In genomic region chr12:52293926-52294325, GRCh38 we compare ENCODE assay signal across 33 cellular contexts. TPM values are rescaled to one million over a fixed set of nuclear protein-coding genes. Genes with fewer than 3 reads are reported as not detected.
"Had no signal": no experiment of that assay in that cellular context is flagged by ENCODE, and none has a peak within 500 bp of the region (broad histone marks: within the 10 kb centered on the region; RNA-seq: fewer than 3 reads in every experiment).

No MANE protein-coding gene starts in this region.

- H3K9me3 Mint-ChIP-seq: activated CD4-positive, alpha-beta T cell treated with anti-CD3 and anti-CD28 coated beads, Interleukin-2, amount 10 ng/mL, durations not matched to agents 7 days and 5 days; activated naive CD8-positive, alpha-beta T cell treated with anti-CD3 and anti-CD28 coated beads, Interleukin-2, amount 50 U/mL, for 24 hours; activated T-cell treated with anti-CD3 and anti-CD28 coated beads, Interleukin-2, amount 50 U/mL, for 24 hours; activated T-helper 2 cell treated with anti-CD3 and anti-CD28 coated beads, Interferon-gamma antibody, Interleukin-2, Interleukin-4, amounts not matched to agents 10 μg/mL and 5 μg/mL and 100 μg/mL, durations not matched to agents 14 hours and 24 hours and 36 hours; T-helper 1 cell treated with Interleukin-12 subunit alpha and Interleukin-12 subunit beta and Interleukin-4 antibody, amounts not matched to agents 30 μg/mL and 1 μg/mL, for 36 hours; T-helper 2 cell treated with Interferon-gamma antibody and Interleukin-4, amounts not matched to agents 5 μg/mL and 100 μg/mL, for 36 hours; WTC11 had no signal

- H3K27ac ChIP-seq: SJSA1 had no signal

- H3K9ac ChIP-seq: SK-N-SH had no signal

- H3K9me3 ChIP-seq: SJSA1, SK-N-SH had no signal

- H3K4me1 Mint-ChIP-seq: activated CD4-positive, alpha-beta T cell treated with anti-CD3 and anti-CD28 coated beads for 36 hours; activated naive CD8-positive, alpha-beta T cell treated with anti-CD3 and anti-CD28 coated beads, Interleukin-2, amount 50 U/mL, for 24 hours; WTC11 had no signal

- DNase-seq: activated CD4-positive, alpha-beta T cell treated with anti-CD3 and anti-CD28 coated beads for 36 hours; activated CD4-positive, alpha-beta T cell treated with anti-CD3 and anti-CD28 coated beads, Interleukin-2, amount 10 ng/mL, durations not matched to agents 7 days and 5 days; activated CD4-positive, alpha-beta T cell treated with anti-CD3 and anti-CD28 coated beads, Interleukin-2, amount 50 U/mL, for 48 hours; activated CD8-positive, alpha-beta T cell treated with anti-CD3 and anti-CD28 coated beads, Interleukin-2, amount 10 ng/mL, durations not matched to agents 7 days and 5 days; activated gamma-delta T cell; activated naive CD4-positive, alpha-beta T cell treated with Interleukin-2 at 50 U/mL for 16 hours; activated naive CD8-positive, alpha-beta T cell treated with anti-CD3 and anti-CD28 coated beads, Interleukin-2, amount 50 U/mL, for 24 hours; activated T-cell treated with anti-CD3 and anti-CD28 coated beads, Interleukin-2, amount 50 U/mL, for 24 hours; anterior cingulate cortex; central memory CD4-positive, alpha-beta T cell; Karpas-422; KBM-7; NCI-H1048; NCI-H1105 treated with DMSO at 0.1 percent for 48 hours; NCI-H1436; NCI-H1694; NCI-H1930; NCI-H2081 treated with DMSO at 0.1 percent for 48 hours; NCI-H345; NCI-H524 treated with DMSO at 0.1 percent for 48 hours; SHP77 treated with DMSO at 0.1 percent for 48 hours; SK-N-SH had no signal

- H3K4me3 ChIP-seq: SJSA1 had no signal

- H3K4me1 ChIP-seq: SJSA1 had no signal

- ATAC-seq: activated CD4-positive, alpha-beta T cell treated with anti-CD3 and anti-CD28 coated beads for 36 hours; activated CD4-positive, CD25-positive, alpha-beta regulatory T cell treated with anti-CD3 and anti-CD28 coated beads, Interleukin-2, amount 50 U/mL, for 24 hours; activated CD8-positive, alpha-beta T cell treated with anti-CD3 and anti-CD28 coated beads, Interleukin-2, amount 10 ng/mL, durations not matched to agents 7 days and 5 days; activated naive CD8-positive, alpha-beta T cell treated with anti-CD3 and anti-CD28 coated beads, Interleukin-2, amount 50 U/mL, for 24 hours; Panc1; WTC11 had no signal

- H3K27me3 ChIP-seq: SJSA1 had no signal

- H3K36me3 ChIP-seq: SJSA1 had no signal

- H3K4me3 Mint-ChIP-seq: activated CD4-positive, alpha-beta T cell treated with anti-CD3 and anti-CD28 coated beads for 36 hours; activated CD4-positive, alpha-beta T cell treated with anti-CD3 and anti-CD28 coated beads, Interleukin-2, amount 10 ng/mL, durations not matched to agents 7 days and 5 days; activated CD8-positive, alpha-beta T cell treated with anti-CD3 and anti-CD28 coated beads, Interleukin-2, amount 10 ng/mL, durations not matched to agents 7 days and 5 days; activated naive CD8-positive, alpha-beta T cell; activated naive CD8-positive, alpha-beta T cell treated with anti-CD3 and anti-CD28 coated beads, Interleukin-2, amount 50 U/mL, for 24 hours; activated T-cell treated with anti-CD3 and anti-CD28 coated beads, Interleukin-2, amount 50 U/mL, for 24 hours; brain; T-helper 1 cell treated with Interleukin-12 subunit alpha and Interleukin-12 subunit beta and Interleukin-4 antibody, amounts not matched to agents 30 μg/mL and 1 μg/mL, for 36 hours; T-helper 2 cell treated with Interferon-gamma antibody and Interleukin-4, amounts not matched to agents 5 μg/mL and 100 μg/mL, for 36 hours; WTC11 had no signal

- H3K36me3 Mint-ChIP-seq: activated naive CD8-positive, alpha-beta T cell; brain; WTC11 had no signal

- H3K27ac Mint-ChIP-seq: activated CD4-positive, alpha-beta T cell treated with anti-CD3 and anti-CD28 coated beads for 36 hours; activated CD4-positive, alpha-beta T cell treated with anti-CD3 and anti-CD28 coated beads, Interleukin-2, amount 10 ng/mL, durations not matched to agents 7 days and 5 days; activated CD8-positive, alpha-beta T cell treated with anti-CD3 and anti-CD28 coated beads, Interleukin-2, amount 10 ng/mL, durations not matched to agents 7 days and 5 days; activated naive CD8-positive, alpha-beta T cell; activated naive CD8-positive, alpha-beta T cell treated with anti-CD3 and anti-CD28 coated beads, Interleukin-2, amount 50 U/mL, for 24 hours; activated T-cell treated with anti-CD3 and anti-CD28 coated beads, Interleukin-2, amount 50 U/mL, for 24 hours; activated T-helper 2 cell treated with anti-CD3 and anti-CD28 coated beads, Interferon-gamma antibody, Interleukin-2, Interleukin-4, amounts not matched to agents 10 μg/mL and 5 μg/mL and 100 μg/mL, durations not matched to agents 14 hours and 24 hours and 36 hours; brain; T-helper 1 cell treated with Interleukin-12 subunit alpha and Interleukin-12 subunit beta and Interleukin-4 antibody, amounts not matched to agents 30 μg/mL and 1 μg/mL, for 36 hours; T-helper 2 cell treated with Interferon-gamma antibody and Interleukin-4, amounts not matched to agents 5 μg/mL and 100 μg/mL, for 36 hours; WTC11 had no signal

RNA-seq across cellular contexts. Expression of gene KRT81, which starts 2.6 kb away (rescaled TPM):
- total RNA-seq: activated CD4-positive, alpha-beta T cell treated with anti-CD3 and anti-CD28 coated beads for 36 hours; activated CD4-positive, alpha-beta T cell treated with anti-CD3 and anti-CD28 coated beads, Interleukin-2, amount 10 ng/mL, durations not matched to agents 7 days and 5 days; activated T-helper 2 cell treated with anti-CD3 and anti-CD28 coated beads, Interferon-gamma antibody, Interleukin-2, Interleukin-4, amounts not matched to agents 10 μg/mL and 5 μg/mL and 100 μg/mL, durations not matched to agents 14 hours and 24 hours and 36 hours had no signal

RNA-seq across cellular contexts. Expression of gene KRT86, which starts 19.5 kb away (rescaled TPM):
- total RNA-seq: activated CD4-positive, alpha-beta T cell treated with anti-CD3 and anti-CD28 coated beads for 36 hours; activated CD4-positive, alpha-beta T cell treated with anti-CD3 and anti-CD28 coated beads, Interleukin-2, amount 10 ng/mL, durations not matched to agents 7 days and 5 days had no signal

RNA-seq across cellular contexts. Expression of gene KRT83, which starts 27.3 kb away (rescaled TPM):
- total RNA-seq: activated CD4-positive, alpha-beta T cell treated with anti-CD3 and anti-CD28 coated beads for 36 hours; activated CD4-positive, alpha-beta T cell treated with anti-CD3 and anti-CD28 coated beads, Interleukin-2, amount 10 ng/mL, durations not matched to agents 7 days and 5 days; activated CD8-positive, alpha-beta T cell treated with anti-CD3 and anti-CD28 coated beads, Interleukin-2, amount 10 ng/mL, durations not matched to agents 7 days and 5 days; activated T-helper 2 cell treated with anti-CD3 and anti-CD28 coated beads, Interferon-gamma antibody, Interleukin-2, Interleukin-4, amounts not matched to agents 10 μg/mL and 5 μg/mL and 100 μg/mL, durations not matched to agents 14 hours and 24 hours and 36 hours; bronchial epithelial cell; RPMI7951; SJSA1; WTC11 had no signal
